16 cellular contexts compared by ENCODE assay signal in the genomic region with DNA sequence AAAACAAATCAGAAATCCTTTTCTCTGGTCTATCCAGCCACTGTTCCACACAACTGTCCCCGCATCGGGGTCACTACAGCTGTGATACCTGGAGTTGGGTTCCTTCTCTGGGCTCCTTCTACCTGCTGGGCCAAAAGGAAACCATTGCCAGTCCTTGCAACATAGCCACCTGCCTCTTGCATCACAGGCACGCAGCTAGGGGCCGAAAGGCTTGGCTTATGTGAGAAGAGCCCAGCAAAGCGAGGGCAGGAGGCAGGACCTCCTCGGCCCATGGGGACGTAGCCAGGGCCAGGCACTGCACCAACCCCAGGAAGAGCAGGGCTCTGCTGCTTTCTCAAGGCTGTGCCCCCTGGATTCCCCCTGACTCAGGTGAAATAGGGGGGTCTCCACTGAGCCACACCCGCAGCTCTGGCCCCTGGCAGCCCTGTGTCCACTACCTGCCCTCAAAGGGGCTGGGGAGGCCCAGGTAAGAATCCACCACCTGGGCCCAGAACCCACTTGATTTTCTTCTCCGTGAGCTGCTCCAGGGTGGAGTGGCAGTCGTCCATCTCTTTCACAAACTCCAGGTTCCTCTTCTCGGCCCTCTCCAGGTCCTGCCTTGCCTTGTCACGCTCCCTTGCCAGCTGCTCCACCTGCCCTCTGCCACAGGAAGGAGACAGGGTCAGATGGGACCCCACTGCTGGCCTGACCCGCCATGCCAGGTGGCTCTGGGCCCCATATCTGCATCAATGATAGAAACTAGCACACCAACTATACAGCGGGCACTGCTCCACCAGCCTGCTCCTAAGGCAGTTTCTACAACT.
DNase-seq lines count a peak whose midpoint lies in the region; ATAC-seq, FAIRE-seq and TF ChIP-seq lines count a peak whose summit lies in the region.
"Had no signal": no experiment of that assay in that cellular context is flagged by ENCODE, and none has a peak within 500 bp of the region (broad histone marks: within the 10 kb centered on the region; RNA-seq: fewer than 3 reads in every experiment).

No MANE protein-coding gene starts in this region.

- H3K27ac ChIP-seq in RWPE1 (peak overlapping the region; percentile 57), HepG2 (ENCODE audit: extremely low read length, insufficient read depth, low read length) (no peak overlapping the region)

- H3K4me3 Mint-ChIP-seq in stimulated activated effector memory CD8-positive, alpha-beta T cell treated with anti-CD3 and anti-CD28 coated beads, Interleukin-12 subunit alpha, Interleukin-12 subunit beta, amount 100 ng/mL, for 72 hours = no peak overlapping the region
- no peak overlapping the region for H3K4me3 Mint-ChIP-seq in Caco-2 (ENCODE audit: unreplicated experiment)
- H3K4me3 Mint-ChIP-seq: GM23338, HFFc6 had no signal

- in situ Hi-C loops in HepG2 (cut with HindIII; ENCODE audit: extremely low pct_ligation_motif_present, low pct_unique_long_range_greater_than_20kb) = no loop called here

- no peaks in the 10 kb centered on the region for H4K20me1 ChIP-seq in HepG2 (ENCODE audit: insufficient read depth, low read length)

- H3K9me3 Mint-ChIP-seq in stimulated activated effector memory CD8-positive, alpha-beta T cell treated with anti-CD3 and anti-CD28 coated beads, Interleukin-12 subunit alpha, Interleukin-12 subunit beta, amount 100 ng/mL, for 72 hours = no peaks in the 10 kb centered on the region
- H3K9me3 Mint-ChIP-seq in Caco-2 (ENCODE audit: unreplicated experiment) = no peaks in the 10 kb centered on the region
- H3K9me3 Mint-ChIP-seq: GM23338, HFFc6 had no signal

- no peaks in the 10 kb centered on the region for H3K9me3 ChIP-seq in HepG2 (ENCODE audit: low read length)
- no peaks in the 10 kb centered on the region for H3K9me3 ChIP-seq in Caco-2

- no peak overlapping the region for H3K4me2 ChIP-seq in HepG2 (ENCODE audit: low read depth, low read length)
- H3K4me2 ChIP-seq: GM23338 had no signal

- H3K27ac Mint-ChIP-seq in stimulated activated effector memory CD8-positive, alpha-beta T cell treated with anti-CD3 and anti-CD28 coated beads, Interleukin-12 subunit alpha, Interleukin-12 subunit beta, amount 100 ng/mL, for 72 hours = peak overlapping the region; percentile 9
- H3K27ac Mint-ChIP-seq in Caco-2 (ENCODE audit: unreplicated experiment) = no peak overlapping the region
- H3K27ac Mint-ChIP-seq: GM23338, HFFc6 had no signal

- peaks cover 19 to 27% of the 10 kb centered on the region in 2 experiments for H3K36me3 ChIP-seq in HepG2 (replicated peaks in 1 of 2; ENCODE audit: control insufficient read depth in 1 of 2, insufficient read depth in 2 of 2, low read length in 2 of 2)
- no peaks in the 10 kb centered on the region for H3K36me3 ChIP-seq in Caco-2 (ENCODE audit: control insufficient read depth, insufficient read depth, low read length)

- FAIRE-seq in HepG2 (lab: Jason Lieb, UNC) = no peak
- FAIRE-seq: GM12878 had no signal

- H3K4me1 ChIP-seq in HepG2 (ENCODE audit: insufficient read depth, low read length) (no peaks in the 10 kb centered on the region), Caco-2 (no peaks in the 10 kb centered on the region)

- H3K4me3 ChIP-seq in HepG2 (replicated peaks in 1 of 3; ENCODE audit: insufficient read depth in 1 of 3, low read depth in 2 of 3, low read length in 3 of 3) (no peak overlapping the region), Caco-2 (ENCODE audit: low read depth, low read length) (no peak overlapping the region)
- H3K4me3 ChIP-seq: GM12878, GM23338 had no signal

- intact Hi-C loops in HepG2 (cut with micrococcal nuclease; ENCODE audit: unreplicated experiment) = no loop called here
- intact Hi-C loops in Caco-2 (cut with micrococcal nuclease; ENCODE audit: unreplicated experiment) = no loop called here

- WGBS in HepG2 (ENCODE audit: low lambda C conversion rate) = 94% methylated on average over 14 of the region's 14 CpGs

- TF ChIP-seq CTCF in RWPE1 (conservative IDR thresholded peaks at IDR 0.05; ENCODE audit: low read depth) = no peak
- no peak for TF ChIP-seq CTCF in HepG2 (CRISPR knock-in tag; IDR thresholded peaks at IDR 0.05)
- TF ChIP-seq CTCF in Caco-2 (IDR thresholded peaks at IDR 0.05; ENCODE audit: insufficient read depth in 1 of 2, low read depth in 1 of 2, low read length in 1 of 2, severe bottlenecking in 1 of 2, unreplicated experiment in 1 of 2) = no peak

- no peak overlapping the region for H2AFZ ChIP-seq in HepG2 (ENCODE audit: low read length)
- H2AFZ ChIP-seq: GM23338 had no signal

- DNase-seq in activated effector memory CD4-positive, alpha-beta T cell treated with anti-CD3 and anti-CD28 coated beads, Interleukin-2, amount 50 U/mL, for 16 hours = peak; percentile 42
- no peak for DNase-seq in activated effector memory CD4-positive, alpha-beta T cell treated with Interleukin-2 at 50 U/mL for 16 hours
- DNase-seq in RWPE1 (ENCODE audit: low spot score) (no peak), HepG2 (ENCODE audit: low spot score) (no peak), Caco-2 (no peak)
- no peak for DNase-seq in stimulated activated effector memory CD8-positive, alpha-beta T cell treated with anti-CD3 and anti-CD28 coated beads, Interleukin-12 subunit alpha, Interleukin-12 subunit beta, amount 100 ng/mL, for 72 hours (ENCODE audit: low spot score in 2 of 2)
- no peak for DNase-seq in stimulated activated naive CD4-positive, alpha-beta T cell treated with Interleukin-2 at 50 U/mL for 16 hours (lab: John Stamatoyannopoulos, UW)
- DNase-seq: GDM1, HFFc6, KBM-7, NCI-H1417 treated with DMSO at 0.1 percent for 48 hours, NCI-H1930, NCI-H446 had no signal

- BruUV-seq in HepG2 (replicated peaks; lab: Mats Ljungman, UMichigan) (no TSS peak), Caco-2 (replicated peaks; lab: Mats Ljungman, UMichigan) (no TSS peak)

- no peaks in the 10 kb centered on the region for H3K36me3 Mint-ChIP-seq in stimulated activated effector memory CD8-positive, alpha-beta T cell treated with anti-CD3 and anti-CD28 coated beads, Interleukin-12 subunit alpha, Interleukin-12 subunit beta, amount 100 ng/mL, for 72 hours
- H3K36me3 Mint-ChIP-seq in Caco-2 (ENCODE audit: insufficient read depth, unreplicated experiment) = no peaks in the 10 kb centered on the region

- POLR2A ChIA-PET in RWPE1 (lab: Yijun Ruan, JAX; ENCODE audit: low non-redundant PET) (interaction anchor here (0.5 kb wide), 1 partner anchor 91 kb away, joined by 4 read pairs; no protein-coding TSS in a partner anchor), HepG2 (lab: Yijun Ruan, JAX) (interaction anchor here (1.8 kb wide), 1 partner anchor 11 kb away, joined by 8 read pairs; no protein-coding TSS in a partner anchor), Caco-2 (lab: Charles Lee) (no interaction called here)

- TF ChIP-seq EP300 in HepG2 (IDR thresholded peaks at IDR 0.05; ENCODE audit: low read depth in 2 of 2, low read length in 2 of 2) = no peak
- TF ChIP-seq EP300 in HepG2 (CRISPR knock-in tag; IDR thresholded peaks at IDR 0.05; ENCODE audit: borderline replicate concordance) = no peak

- H3K79me2 ChIP-seq in HepG2 (ENCODE audit: insufficient read depth, low read length) = no peaks in the 10 kb centered on the region

- no peak for TF ChIP-seq POLR2A in HepG2 (IDR thresholded peaks at IDR 0.05; ENCODE audit: insufficient read depth in 1 of 2, low read depth in 2 of 2, low read length in 2 of 2)

- no peak overlapping the region for H3K9ac ChIP-seq in HepG2 (ENCODE audit: insufficient read depth, low read depth, low read length)

- no peaks in the 10 kb centered on the region for H3K4me1 Mint-ChIP-seq in stimulated activated effector memory CD8-positive, alpha-beta T cell treated with anti-CD3 and anti-CD28 coated beads, Interleukin-12 subunit alpha, Interleukin-12 subunit beta, amount 100 ng/mL, for 72 hours
- no peaks in the 10 kb centered on the region for H3K4me1 Mint-ChIP-seq in Caco-2 (ENCODE audit: low read depth, unreplicated experiment)

- no peak for ATAC-seq in HepG2
- no peak for ATAC-seq in stimulated activated effector memory CD8-positive, alpha-beta T cell treated with anti-CD3 and anti-CD28 coated beads, Interleukin-12 subunit alpha, Interleukin-12 subunit beta, amount 100 ng/mL, for 72 hours
- ATAC-seq in GM21526 (IDR thresholded peaks at IDR 0.05; ENCODE audit: low FRiP score, unreplicated experiment) = no peak
- ATAC-seq: GM12878, GM23338 had no signal

- CTCF ChIA-PET in RWPE1 (lab: Yijun Ruan, JAX) = interaction anchor here (1.1 to 1.3 kb wide), 2 partner anchors 9 to 13 kb away, joined by 3 to 4 read pairs; no protein-coding TSS in a partner anchor
- CTCF ChIA-PET in HepG2 (lab: Yijun Ruan, JAX; ENCODE audit: low intra/inter-chr PET ratio, low total read pairs) = no interaction called here
- CTCF ChIA-PET in Caco-2 (lab: Charles Lee) = no interaction called here

- H3K27me3 ChIP-seq in HepG2 (ENCODE audit: control insufficient read depth in 1 of 2, insufficient read depth in 2 of 2, low read length in 2 of 2) (no peaks in the 10 kb centered on the region), Caco-2 (replicated peaks; ENCODE audit: control insufficient read depth, insufficient read depth, low read length) (no peaks in the 10 kb centered on the region)

- H3K27me3 Mint-ChIP-seq in Caco-2 (ENCODE audit: insufficient read depth, unreplicated experiment) = no peaks in the 10 kb centered on the region

- TF ChIP-seq RAD21 in HepG2 (CRISPR knock-in tag; IDR thresholded peaks at IDR 0.05) = no peak

TF ChIP-seq in HepG2, 621 proteins besides CTCF, POLR2A, EP300 and RAD21 (continues in another document):
- TF ChIP-seq ZNF572 (CRISPR knock-in tag; IDR thresholded peaks at IDR 0.05) (no peak), CEBPB (IDR thresholded peaks at IDR 0.05; ENCODE audit: borderline replicate concordance, low read depth, low read length) (peak; percentile 88), PRPF4 (IDR thresholded peaks at IDR 0.05; ENCODE audit: low read depth, low read length, poor library complexity, severe bottlenecking) (no peak), TGIF2 (CRISPR knock-in tag; IDR thresholded peaks at IDR 0.05) (no peak), BORCS8-MEF2B (CRISPR knock-in tag; IDR thresholded peaks at IDR 0.05) (no peak), MAZ (IDR thresholded peaks at IDR 0.05; ENCODE audit: borderline replicate concordance, low read depth, low read length) (no peak), MAZ (CRISPR knock-in tag; IDR thresholded peaks at IDR 0.05; ENCODE audit: low read depth) (no peak), CEBPG (CRISPR knock-in tag; IDR thresholded peaks at IDR 0.05) (peak; percentile 23; the same call in 1 of the 2 replicates), ZNF891 (CRISPR knock-in tag; IDR thresholded peaks at IDR 0.05) (no peak), ESRRA (CRISPR knock-in tag; IDR thresholded peaks at IDR 0.05; ENCODE audit: low read depth) (no peak), HMG20B (CRISPR knock-in tag; conservative IDR thresholded peaks at IDR 0.05) (no peak)
- TF ChIP-seq, protein P1, sequence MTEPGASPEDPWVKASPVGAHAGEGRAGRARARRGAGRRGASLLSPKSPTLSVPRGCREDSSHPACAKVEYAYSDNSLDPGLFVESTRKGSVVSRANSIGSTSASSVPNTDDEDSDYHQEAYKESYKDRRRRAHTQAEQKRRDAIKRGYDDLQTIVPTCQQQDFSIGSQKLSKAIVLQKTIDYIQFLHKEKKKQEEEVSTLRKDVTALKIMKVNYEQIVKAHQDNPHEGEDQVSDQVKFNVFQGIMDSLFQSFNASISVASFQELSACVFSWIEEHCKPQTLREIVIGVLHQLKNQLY (CRISPR knock-in tag; IDR thresholded peaks at IDR 0.05) = no peak
